9 cellular contexts compared by ENCODE assay signal in genomic region chr2:10331702-10332401, GRCh38. TPM values are rescaled to one million over a fixed set of nuclear protein-coding genes. Genes with fewer than 3 reads are reported as not detected.
DNase-seq lines count a peak whose midpoint lies in the region; ATAC-seq, FAIRE-seq and TF ChIP-seq lines count a peak whose summit lies in the region.
"Had no signal": no experiment of that assay in that cellular context is flagged by ENCODE, and none has a peak within 500 bp of the region (broad histone marks: within the 10 kb centered on the region; RNA-seq: fewer than 3 reads in every experiment).

No MANE protein-coding gene starts in this region.

- in situ Hi-C loops in GM13976 (cut with MboI; ENCODE audit: low sequenced_read_pairs, unreplicated experiment) (no loop called here), HepG2 (cut with HindIII; ENCODE audit: extremely low pct_ligation_motif_present, low pct_unique_long_range_greater_than_20kb) (no loop called here)

- H3K27me3 ChIP-seq in HepG2 (ENCODE audit: control insufficient read depth in 1 of 2, insufficient read depth in 2 of 2, low read length in 2 of 2): no peaks in the 10 kb centered on the region; a peak in 1 of 5 replicates
- H3K27me3 ChIP-seq: breast epithelium had no signal

- peaks cover 4% of the 10 kb centered on the region; the same call in 1 of the 2 replicates for H4K20me1 ChIP-seq in HepG2 (ENCODE audit: insufficient read depth, low read length)

- no peak for TF ChIP-seq POLR2A in HepG2 (IDR thresholded peaks at IDR 0.05; ENCODE audit: insufficient read depth in 1 of 2, low read depth in 2 of 2, low read length in 2 of 2)

- FAIRE-seq in HepG2 (lab: Jason Lieb, UNC): no peak

- H3K79me2 ChIP-seq in HepG2 (ENCODE audit: insufficient read depth, low read length): peaks cover 41% of the 10 kb centered on the region

- ATAC-seq in HG02678 (IDR thresholded peaks at IDR 0.05; ENCODE audit: unreplicated experiment) (peak; percentile 61), HepG2 (no peak)
- ATAC-seq in stimulated activated naive CD8-positive, alpha-beta T cell treated with anti-CD3 and anti-CD28 coated beads, Interleukin-15, Interleukin-2, amounts not matched to agents 100 U/mL and 50 U/mL, for 24 hours: peak; percentile 81

- no peak overlapping the region for H3K27ac ChIP-seq in HepG2 (ENCODE audit: extremely low read length, insufficient read depth, low read length)

- peaks cover 2 to 7% of the 10 kb centered on the region in 2 experiments; a peak in 2 of 5 replicates for H3K36me3 ChIP-seq in HepG2 (replicated peaks in 1 of 2; ENCODE audit: control insufficient read depth in 1 of 2, insufficient read depth in 2 of 2, low read length in 2 of 2)
- H3K36me3 ChIP-seq: breast epithelium had no signal

- CTCF ChIA-PET in HepG2 (lab: Yijun Ruan, JAX; ENCODE audit: low intra/inter-chr PET ratio, low total read pairs): no interaction called here

- H3K4me1 ChIP-seq in HepG2 (ENCODE audit: insufficient read depth, low read length): peaks cover 79% of the 10 kb centered on the region
- H3K4me1 ChIP-seq: breast epithelium had no signal

- no peak overlapping the region for H3K9ac ChIP-seq in HepG2 (ENCODE audit: insufficient read depth, low read depth, low read length)

- no peak overlapping the region for H3K4me2 ChIP-seq in HepG2 (ENCODE audit: low read depth, low read length)

- POLR2A ChIA-PET in HepG2 (lab: Yijun Ruan, JAX): interaction anchor here (0.9 kb wide), 1 partner anchor 34 kb away, joined by 3 read pairs; no protein-coding TSS in a partner anchor

- intact Hi-C loops in HepG2 (cut with micrococcal nuclease; ENCODE audit: unreplicated experiment): no loop called here

- H3K9me3 ChIP-seq in HepG2 (ENCODE audit: low read length): peaks cover 7% of the 10 kb centered on the region; the same call in 1 of the 2 replicates

- TF ChIP-seq EP300 in HepG2 (IDR thresholded peaks at IDR 0.05; ENCODE audit: low read depth in 2 of 2, low read length in 2 of 2) (no peak), HepG2 (CRISPR knock-in tag; IDR thresholded peaks at IDR 0.05; ENCODE audit: borderline replicate concordance) (no peak)

- DNase-seq in GM13976 (ENCODE audit: low spot score): peak; percentile 83
- DNase-seq in NCI-H2171 treated with DMSO at 0.1 percent for 48 hours (lab: John Stamatoyannopoulos, UW): peak; percentile 77
- peak; percentile 36 for DNase-seq in activated T-cell treated with anti-CD3 and anti-CD28 coated beads for 24 hours (ENCODE audit: low read depth)
- DNase-seq in HepG2 (ENCODE audit: low spot score): no peak
- DNase-seq in stimulated activated naive CD8-positive, alpha-beta T cell treated with anti-CD3 and anti-CD28 coated beads, Interleukin-15, Interleukin-2, amounts not matched to agents 100 U/mL and 50 U/mL, for 24 hours: peak; percentile 79
- no peak for DNase-seq in NCI-H128 (lab: John Stamatoyannopoulos, UW; ENCODE audit: unreplicated experiment)
- no peak for DNase-seq in epidermal melanocyte (ENCODE audit: insufficient read length, low spot score)

- 88% methylated on average over 11 of the region's 11 CpGs for WGBS in HepG2 (ENCODE audit: low lambda C conversion rate)

- TF ChIP-seq CTCF in GM13976 (IDR thresholded peaks at IDR 0.05; ENCODE audit: borderline replicate concordance, control extremely low read depth, extremely low read depth, insufficient read depth, missing control alignments) (no peak), HepG2 (CRISPR knock-in tag; IDR thresholded peaks at IDR 0.05) (no peak)

- no peak for TF ChIP-seq RAD21 in HepG2 (CRISPR knock-in tag; IDR thresholded peaks at IDR 0.05)

- H2AFZ ChIP-seq in HepG2 (ENCODE audit: low read length): no peak overlapping the region

- BruUV-seq in HepG2 (replicated peaks; lab: Mats Ljungman, UMichigan): no TSS peak

- no peak overlapping the region for H3K4me3 ChIP-seq in HepG2 (replicated peaks in 1 of 3; ENCODE audit: insufficient read depth in 1 of 3, low read depth in 2 of 3, low read length in 3 of 3)

TF ChIP-seq in HepG2, 621 proteins besides CTCF, POLR2A, EP300 and RAD21:
- TF ChIP-seq ZNF7 (CRISPR knock-in tag; IDR thresholded peaks at IDR 0.05) (no peak), ZNF281 (CRISPR knock-in tag; IDR thresholded peaks at IDR 0.05; ENCODE audit: borderline replicate concordance) (no peak), ZNF263 (CRISPR knock-in tag; IDR thresholded peaks at IDR 0.05) (peak; percentile 90)
TF ChIP-seq in HepG2: peak in this region for 1.

RNA-seq across cellular contexts. Expression of gene HPCAL1, which starts 29.1 kb away (rescaled TPM):
- 23.3 and 29.9 TPM in 2 replicates for total RNA-seq in HepG2 (2016; rRNA removed; fragmentation: Illumina TruSeq; extraction: Trizol)
- 43.0 and 51.2 TPM in 2 replicates for total RNA-seq in HepG2 (2016; cell fraction: cytosol; rRNA removed; fragmentation: Illumina TruSeq; extraction: Trizol; ENCODE audit: low read depth)
- 21.4 and 28.1 TPM in 2 replicates for total RNA-seq in HepG2 (2016; cell fraction: insoluble cytoplasmic fraction; rRNA removed; fragmentation: Illumina TruSeq; extraction: Trizol)
- total RNA-seq in HepG2 (2016; cell fraction: membrane; rRNA removed; fragmentation: Illumina TruSeq; extraction: Trizol): 50.7 and 67.7 TPM in 2 replicates
- 12.9 and 16.1 TPM in 2 replicates for total RNA-seq in HepG2 (2016; cell fraction: nucleus; rRNA removed; fragmentation: Illumina TruSeq; extraction: Trizol)
- 29.5 and 38.6 TPM in 2 replicates for polyA plus RNA-seq in HepG2 (2011; rRNA removed)
- 29.8 and 35.9 TPM in 2 replicates for polyA plus RNA-seq in HepG2 (2011; cell fraction: cytosol; rRNA removed)
- 54.3 and 60.0 TPM in 2 replicates for polyA plus RNA-seq in HepG2 (2011; cell fraction: nucleus; rRNA removed)
- polyA plus RNA-seq in HepG2 (2012): 46.0 and 46.8 TPM in 2 replicates
- polyA plus RNA-seq in HepG2 (2016; cell fraction: cytosol; fragmentation: Illumina TruSeq; extraction: Trizol; ENCODE audit: low read depth): 37.1 and 47.1 TPM in 2 replicates
- polyA plus RNA-seq in HepG2 (2016; cell fraction: insoluble cytoplasmic fraction; fragmentation: Illumina TruSeq; extraction: Trizol; ENCODE audit: low read depth): 24.6 and 35.5 TPM in 2 replicates
- 54.6 and 65.1 TPM in 2 replicates for polyA plus RNA-seq in HepG2 (2016; cell fraction: membrane; fragmentation: Illumina TruSeq; extraction: Trizol; ENCODE audit: low read depth)
- 30.3 and 35.7 TPM in 2 replicates for polyA plus RNA-seq in HepG2 (2016; cell fraction: nucleus; fragmentation: Illumina TruSeq; extraction: Trizol; ENCODE audit: insufficient read depth, low read depth)
- polyA minus RNA-seq in HepG2 (2011; rRNA and poly(A)+ RNA removed; ENCODE audit: low replicate concordance): 26.5 and 27.7 TPM in 2 replicates
- 19.4 and 20.4 TPM in 2 replicates for polyA minus RNA-seq in HepG2 (2011; cell fraction: cytosol; rRNA and poly(A)+ RNA removed)
- polyA minus RNA-seq in HepG2 (2011; cell fraction: nucleus; rRNA and poly(A)+ RNA removed): 12.6 and 15.5 TPM in 2 replicates

Comparison
In these comparisons a context has a peak if more than half of its experiments do, and no peak if none do; other contexts are left out.
1. DNase-seq: peak in GM13976 (single experiment), NCI-H2171 treated with DMSO at 0.1 percent for 48 hours (single experiment), activated T-cell treated with anti-CD3 and anti-CD28 coated beads for 24 hours (single experiment) and stimulated activated naive CD8-positive, alpha-beta T cell treated with anti-CD3 and anti-CD28 coated beads, Interleukin-15, Interleukin-2, amounts not matched to agents 100 U/mL and 50 U/mL, for 24 hours (single experiment); none in HepG2 (single experiment), NCI-H128 (single experiment) and epidermal melanocyte (single experiment).